Comparison of ENCODE assay signal across 26 cellular contexts in genomic region chr16:2280461-2280860, GRCh38.
"Had no signal": no experiment of that assay in that cellular context is flagged by ENCODE, and none has a peak within 500 bp of the region (broad histone marks: within the 10 kb centered on the region; RNA-seq: fewer than 3 reads in every experiment).

No MANE protein-coding gene starts in this region.

- H3K27ac ChIP-seq: body of pancreas, breast epithelium, SJSA1 had no signal

- H3K4me1 ChIP-seq: body of pancreas, breast epithelium, SJSA1 had no signal

- H3K9me3 ChIP-seq: body of pancreas, breast epithelium, MG63, SJSA1, SK-N-SH had no signal

- H3K4me2 ChIP-seq: SK-N-SH had no signal

- DNase-seq: activated CD4-positive, alpha-beta T cell treated with anti-CD3 and anti-CD28 coated beads for 36 hours; activated CD4-positive, alpha-beta T cell treated with anti-CD3 and anti-CD28 coated beads, Interleukin-2, amount 10 ng/mL, durations not matched to agents 7 days and 5 days; activated CD4-positive, alpha-beta T cell treated with anti-CD3 and anti-CD28 coated beads, Interleukin-2, amount 50 U/mL, for 48 hours; activated CD8-positive, alpha-beta T cell treated with anti-CD3 and anti-CD28 coated beads, Interleukin-2, amount 10 ng/mL, durations not matched to agents 7 days and 5 days; activated gamma-delta T cell; activated naive CD4-positive, alpha-beta T cell treated with Interleukin-2 at 50 U/mL for 16 hours; activated naive CD8-positive, alpha-beta T cell treated with anti-CD3 and anti-CD28 coated beads, Interleukin-2, amount 10 ng/mL, durations not matched to agents 7 days and 5 days; activated T-cell treated with anti-CD3 and anti-CD28 coated beads, Interleukin-2, amount 50 U/mL, for 24 hours; amygdala; body of pancreas; Karpas-422; KBM-7; MG63; NCI-H1048; NCI-H1436 treated with DMSO at 0.1 percent for 48 hours; NCI-H1694 treated with DMSO at 0.1 percent for 48 hours; NCI-H2029; NCI-H345; NCI-H524 treated with DMSO at 0.1 percent for 48 hours; SHP77 treated with DMSO at 0.1 percent for 48 hours; SK-N-SH had no signal

- H3K27me3 ChIP-seq: body of pancreas, breast epithelium, MG63 had no signal

- H3K4me3 ChIP-seq: body of pancreas, breast epithelium, MG63, SJSA1 had no signal

- H3K36me3 ChIP-seq: breast epithelium, MG63, SJSA1 had no signal

- ATAC-seq: activated CD4-positive, alpha-beta T cell treated with anti-CD3 and anti-CD28 coated beads for 36 hours; activated CD4-positive, CD25-positive, alpha-beta regulatory T cell treated with anti-CD3 and anti-CD28 coated beads, Interleukin-2, amount 50 U/mL, for 24 hours; activated CD8-positive, alpha-beta T cell treated with anti-CD3 and anti-CD28 coated beads, Interleukin-2, amount 10 ng/mL, durations not matched to agents 7 days and 5 days; body of pancreas; Panc1; WTC11 had no signal
